Comparison of ENCODE assay signal across 17 cellular contexts in the genomic region with DNA sequence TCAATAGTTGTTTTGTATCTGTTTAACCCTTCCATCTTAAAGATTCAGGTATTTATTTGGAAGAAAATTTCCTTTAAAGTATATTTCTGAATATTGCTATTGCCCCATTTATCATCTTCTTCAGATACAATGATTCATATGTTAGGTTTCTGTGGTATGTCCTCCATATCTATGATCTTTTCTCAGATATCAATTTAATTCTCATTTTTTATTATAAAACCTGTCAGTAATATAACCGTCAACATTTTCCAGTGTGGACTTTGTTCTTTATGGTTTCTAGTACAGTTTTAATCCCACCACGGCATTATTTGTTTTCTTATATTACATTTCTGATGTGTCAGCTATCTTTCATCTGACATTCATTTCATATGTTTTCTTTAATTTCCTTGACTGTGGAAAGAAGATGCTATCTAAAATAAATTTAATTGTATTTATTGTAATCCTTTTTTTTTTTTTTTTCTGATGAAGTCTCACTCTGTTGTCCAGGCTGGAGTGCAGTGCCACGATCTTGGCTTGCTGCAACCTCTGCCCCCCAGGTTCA.
DNase-seq lines count a peak whose midpoint lies in the region; ATAC-seq, FAIRE-seq and TF ChIP-seq lines count a peak whose summit lies in the region.
"Had no signal": no experiment of that assay in that cellular context is flagged by ENCODE, and none has a peak within 500 bp of the region (broad histone marks: within the 10 kb centered on the region; RNA-seq: fewer than 3 reads in every experiment).

No MANE protein-coding gene starts in this region.

- H3K4me1 ChIP-seq in A549 (no peaks in the 10 kb centered on the region), SK-N-SH (ENCODE audit: control insufficient read depth in 1 of 2, insufficient read depth in 2 of 2, low read depth in 1 of 2, low read length in 1 of 2) (peaks cover 10 to 11% of the 10 kb centered on the region in 2 experiments; a peak in 3 of 4 replicates), endothelial cell of umbilical vein (ENCODE audit: control insufficient read depth, extremely low read depth, insufficient read depth, low read length) (peaks cover 49% of the 10 kb centered on the region)

- FAIRE-seq in A549 (lab: Jason Lieb, UNC) (no peak), endothelial cell of umbilical vein (lab: Jason Lieb, UNC) (no peak)
- FAIRE-seq: A204.1, D721Med had no signal

- TF ChIP-seq RAD21 in A549 (conservative IDR thresholded peaks at IDR 0.05 in 1 of 2, IDR thresholded peaks at IDR 0.05 in 1 of 2), result no peak
- no peak for TF ChIP-seq RAD21 in SK-N-SH (IDR thresholded peaks at IDR 0.05; ENCODE audit: low read length)

- no peaks in the 10 kb centered on the region for H3K79me2 ChIP-seq in SK-N-SH (ENCODE audit: insufficient read depth)
- no peaks in the 10 kb centered on the region for H3K79me2 ChIP-seq in endothelial cell of umbilical vein (ENCODE audit: control insufficient read depth, insufficient read depth, low read length)

- CTCF ChIA-PET in A549 (lab: Yijun Ruan, JAX) (no interaction called here), SK-N-SH (lab: Yijun Ruan, JAX) (interaction anchor here (1.2 kb wide), 1 partner anchor 574 kb away, joined by 4 read pairs; no protein-coding TSS in a partner anchor), endothelial cell of umbilical vein (lab: Charles Lee) (interaction anchor here (0.9 to 1.5 kb wide), 4 partner anchors 10 to 85 kb away, joined by 3 to 4 read pairs (median 3); no protein-coding TSS in a partner anchor)

- H3F3A ChIP-seq in SK-N-SH (replicated peaks; ENCODE audit: insufficient read depth), result peaks cover 29% of the 10 kb centered on the region

- H4K20me1 ChIP-seq in SK-N-SH (ENCODE audit: insufficient read depth) (no peaks in the 10 kb centered on the region), endothelial cell of umbilical vein (replicated peaks; ENCODE audit: control insufficient read depth, extremely low read depth, insufficient read depth, low read length) (no peaks in the 10 kb centered on the region)

- H3K36me3 ChIP-seq in SK-N-SH (replicated peaks in 1 of 2; ENCODE audit: control insufficient read depth in 1 of 2, insufficient read depth in 2 of 2, low read length in 1 of 2) (no peaks in the 10 kb centered on the region), endothelial cell of umbilical vein (ENCODE audit: control insufficient read depth in 2 of 2, extremely low read depth in 1 of 2, insufficient read depth in 2 of 2, low read length in 2 of 2) (no peaks in the 10 kb centered on the region)

- H3K27ac ChIP-seq in A549, result no peak overlapping the region
- 0 out of 4 replicates have a peak overlapping the region, but pooled peaks of 1 of the 2 experiments have one; percentile 17 for H3K27ac ChIP-seq in SK-N-SH (ENCODE audit: low read depth in 2 of 2, low read length in 1 of 2)
- H3K27ac ChIP-seq in endothelial cell of umbilical vein (ENCODE audit: insufficient read depth, low read depth, low read length), result peak overlapping the region; percentile 63

- H3K9me1 ChIP-seq in endothelial cell of umbilical vein (replicated peaks; ENCODE audit: control insufficient read depth, extremely low read depth, insufficient read depth, low read length), result no peaks in the 10 kb centered on the region

- H3K9me2 ChIP-seq in SK-N-SH, result no peaks in the 10 kb centered on the region

- no peak overlapping the region for H3K4me2 ChIP-seq in A549
- H3K4me2 ChIP-seq in SK-N-SH, result no peak overlapping the region
- H3K4me2 ChIP-seq in endothelial cell of umbilical vein (ENCODE audit: insufficient read depth, low read length), result peak overlapping the region; percentile 64
- H3K4me2 ChIP-seq: GM23338 had no signal

- no peak for DNase-seq in A549 (ENCODE audit: low read depth in 1 of 2, low spot score in 1 of 2)
- DNase-seq in ELR (ENCODE audit: low read depth), result peak; percentile 50
- no peak for DNase-seq in SK-N-SH
- no peak for DNase-seq in endothelial cell of umbilical vein (ENCODE audit: low read depth, low spot score)
- no peak for DNase-seq in stimulated activated CD4-positive, alpha-beta T cell treated with anti-CD3 and anti-CD28 coated beads, Interleukin-2, amount 100 ng/mL, for 48 hours
- no peak for DNase-seq in GM20000 (ENCODE audit: low spot score)
- no peak for DNase-seq in GM19240 (ENCODE audit: insufficient read length, low spot score)
- DNase-seq: CD8-positive, alpha-beta T cell; COR-L47; DMS153; DMS79 treated with DMSO at 0.1 percent for 48 hours; GF-D8; H7 had no signal

- H3K9me3 ChIP-seq in A549 (no peaks in the 10 kb centered on the region), SK-N-SH (no peaks in the 10 kb centered on the region), endothelial cell of umbilical vein (replicated peaks; ENCODE audit: control insufficient read depth, insufficient read depth, low read length) (no peaks in the 10 kb centered on the region)

- ATAC-seq in A549 (no peak), GM21576 (IDR thresholded peaks at IDR 0.05; ENCODE audit: unreplicated experiment) (no peak)
- ATAC-seq: CD8-positive, alpha-beta T cell; GM23338 had no signal

- H2AFZ ChIP-seq in SK-N-SH (ENCODE audit: low read depth) (no peak overlapping the region), endothelial cell of umbilical vein (ENCODE audit: low read depth, low read length) (no peak overlapping the region)
- H2AFZ ChIP-seq: GM23338 had no signal

- H3K27me3 ChIP-seq in SK-N-SH (ENCODE audit: insufficient read depth), result no peaks in the 10 kb centered on the region
- no peaks in the 10 kb centered on the region for H3K27me3 ChIP-seq in endothelial cell of umbilical vein (ENCODE audit: control insufficient read depth in 2 of 2, insufficient read depth in 2 of 2, low read length in 2 of 2)

- TF ChIP-seq EP300 in A549 (IDR thresholded peaks at IDR 0.05) (no peak), SK-N-SH (IDR thresholded peaks at IDR 0.05; ENCODE audit: borderline replicate concordance in 1 of 2, low read depth in 1 of 2, low read length in 1 of 2) (peak in 1 of 2 experiments; percentile 74; a peak in 1 of 4 replicates)

- TF ChIP-seq CTCF in A549 (IDR thresholded peaks at IDR 0.05) (no peak), SK-N-SH (IDR thresholded peaks at IDR 0.05) (no peak), endothelial cell of umbilical vein (IDR thresholded peaks at IDR 0.05; ENCODE audit: extremely low read depth in 1 of 2, insufficient read depth in 1 of 2, low read depth in 1 of 2, low read length in 2 of 2) (no peak), GM20000 (IDR thresholded peaks at IDR 0.05; ENCODE audit: extremely low read depth, missing control alignments) (no peak)

- dilution Hi-C loops in endothelial cell of umbilical vein (cut with MboI; ENCODE audit: extremely low pct_ligation_motif_present, low sequenced_read_pairs), result no loop called here

- POLR2A ChIA-PET in A549 (lab: Yijun Ruan, JAX) (no interaction called here), SK-N-SH (lab: Yijun Ruan, JAX) (no interaction called here), endothelial cell of umbilical vein (lab: Charles Lee) (interaction anchor here (0.6 to 0.7 kb wide), 2 partner anchors 15 to 1395 kb away, joined by 3 to 4 read pairs; no protein-coding TSS in a partner anchor)

- TF ChIP-seq POLR2A in A549 (IDR thresholded peaks at IDR 0.05; ENCODE audit: low read length) (no peak), endothelial cell of umbilical vein (IDR thresholded peaks at IDR 0.05; ENCODE audit: low read depth, low read length) (no peak)

- H3K4me3 ChIP-seq in A549, result no peak overlapping the region
- no peak overlapping the region for H3K4me3 ChIP-seq in SK-N-SH (ENCODE audit: low read depth in 2 of 2, low read length in 1 of 2)
- H3K4me3 ChIP-seq in endothelial cell of umbilical vein (replicated peaks in 1 of 3; ENCODE audit: insufficient read depth in 1 of 3, low read depth in 1 of 3, low read length in 3 of 3), result no peak overlapping the region
- H3K4me3 ChIP-seq: GM23338 had no signal

- intact Hi-C loops in endothelial cell of umbilical vein (cut with micrococcal nuclease), result loop anchor here (10.0 kb wide), 2 partner anchors 242 to 818 kb away; a partner anchor contains a TSS

- H3K9ac ChIP-seq in SK-N-SH, result no peak overlapping the region
- no peak overlapping the region for H3K9ac ChIP-seq in endothelial cell of umbilical vein (replicated peaks; ENCODE audit: extremely low read depth, insufficient read depth, low read length)

- 32% methylated on average over 3 of the region's 3 CpGs for WGBS in A549 (ENCODE audit: missing lambda C conversion rate)
- WGBS in SK-N-SH (ENCODE audit: low lambda C conversion rate), result 36% methylated on average over 3 of the region's 3 CpGs

- BruUV-seq in endothelial cell of umbilical vein (replicated peaks; lab: Mats Ljungman, UMichigan), result no TSS peak

TF ChIP-seq in A549, 52 proteins besides CTCF, POLR2A, EP300 and RAD21:
- TF ChIP-seq RNF2 (IDR thresholded peaks at IDR 0.05; ENCODE audit: borderline replicate concordance, low read depth) (no peak), ZNF302 (CRISPR knock-in tag; IDR thresholded peaks at IDR 0.05) (no peak), MAFK (IDR thresholded peaks at IDR 0.05; ENCODE audit: partially characterized antibody) (peak; percentile 26)

TF ChIP-seq in endothelial cell of umbilical vein, 7 proteins besides CTCF, POLR2A, EP300 and RAD21:
- TF ChIP-seq EZH2 (IDR thresholded peaks at IDR 0.05; ENCODE audit: borderline replicate concordance, low read depth, low read length, severe bottlenecking), result no peak
- peak; percentile 48 for TF ChIP-seq JUN (IDR thresholded peaks at IDR 0.05; ENCODE audit: borderline replicate concordance, insufficient read depth, insufficient read length, low read depth)
- TF ChIP-seq GATA2 (IDR thresholded peaks at IDR 0.05; ENCODE audit: insufficient read depth, insufficient read length, low read depth, low read length), result peak; percentile 47
- TF ChIP-seq POLR2AphosphoS5 (IDR thresholded peaks at IDR 0.05; ENCODE audit: insufficient read depth, low read depth, low read length), result no peak
- TF ChIP-seq FOS (IDR thresholded peaks at IDR 0.05; ENCODE audit: borderline replicate concordance, insufficient read depth, low read length), result no peak
